32 cellular contexts compared by ENCODE assay signal in genomic region chr2:9873337-9873736, GRCh38.
"Had no signal": no experiment of that assay in that cellular context is flagged by ENCODE, and none has a peak within 500 bp of the region (broad histone marks: within the 10 kb centered on the region; RNA-seq: fewer than 3 reads in every experiment).

No MANE protein-coding gene starts in this region.

- H3K27me3 ChIP-seq: adrenal gland, body of pancreas, brain microvascular endothelial cell, breast epithelium had no signal

- H3K4me1 ChIP-seq: adrenal gland, body of pancreas, breast epithelium had no signal

- DNase-seq: activated B cell treated with CpG ODN at 0.5 μM for 24 hours; activated CD4-positive, alpha-beta memory T cell treated with anti-CD3 and anti-CD28 coated beads for 36 hours; activated CD4-positive, alpha-beta T cell treated with anti-CD3 and anti-CD28 coated beads for 4 hours; activated CD4-positive, alpha-beta T cell treated with anti-CD3 and anti-CD28 coated beads, Interleukin-2, amount 10 ng/mL, durations not matched to agents 24 days and 14 days; activated CD4-positive, alpha-beta T cell treated with anti-CD3 and anti-CD28 coated beads, Interleukin-2, amount 50 U/mL, for 1 hour; activated CD4-positive, alpha-beta T cell treated with anti-CD3 and anti-CD28 coated beads, Interleukin-2, amount 50 U/mL, for 4 hours; activated CD4-positive, CD25-positive, alpha-beta regulatory T cell treated with anti-CD3 and anti-CD28 coated beads, Interleukin-2, amount 50 U/mL, for 72 hours; activated CD8-positive, alpha-beta memory T cell treated with anti-CD3 and anti-CD28 coated beads, Interleukin-2, amount 50 U/mL, for 4 hours; activated CD8-positive, alpha-beta T cell treated with anti-CD3 and anti-CD28 coated beads for 36 hours; activated effector memory CD4-positive, alpha-beta T cell treated with anti-CD3 and anti-CD28 coated beads, Interleukin-2, amount 50 U/mL, for 16 hours; activated gamma-delta T cell treated with Interleukin-2 at 50 U/mL for 16 hours; activated naive CD4-positive, alpha-beta T cell; activated naive CD4-positive, alpha-beta T cell treated with anti-CD3 and anti-CD28 coated beads for 36 hours; activated naive CD4-positive, alpha-beta T cell treated with anti-CD3 and anti-CD28 coated beads, Interleukin-2, amount 50 U/mL, for 16 hours; activated naive CD8-positive, alpha-beta T cell treated with anti-CD3 and anti-CD28 coated beads for 36 hours; activated T-cell treated with anti-CD3 and anti-CD28 coated beads, Interleukin-2, amount 50 U/mL, for 24 hours; activated T-cell treated with anti-CD3 and anti-CD28 coated beads, Interleukin-2, amount 50 U/mL, for 48 hours; adrenal gland; amniotic stem cell; aorta; body of pancreas; brain microvascular endothelial cell; central memory CD4-positive, alpha-beta T cell; cerebellar nuclear complex; T-helper 1 cell; T-helper 2 cell; T-helper 9 cell had no signal

- H3K27ac ChIP-seq: adrenal gland, body of pancreas, brain microvascular endothelial cell, breast epithelium, VCaP had no signal

- H3K4me3 ChIP-seq: adrenal gland, body of pancreas, breast epithelium had no signal

- FAIRE-seq: astrocyte, TTC549 had no signal

- H3K9me3 ChIP-seq: adrenal gland, body of pancreas, breast epithelium had no signal

- ATAC-seq: activated CD8-positive, alpha-beta T cell treated with anti-CD3 and anti-CD28 coated beads for 36 hours; activated naive CD4-positive, alpha-beta T cell treated with anti-CD3 and anti-CD28 coated beads, Interleukin-2, amount 50 U/mL, for 72 hours; body of pancreas had no signal
